15 cellular contexts compared by ENCODE assay signal in genomic region chr13:83211301-83211700, GRCh38.
DNase-seq lines count a peak whose midpoint lies in the region; ATAC-seq and TF ChIP-seq lines count a peak whose summit lies in the region.
"Had no signal": no experiment of that assay in that cellular context is flagged by ENCODE, and none has a peak within 500 bp of the region (broad histone marks: within the 10 kb centered on the region; RNA-seq: fewer than 3 reads in every experiment).

No MANE protein-coding gene starts in this region.

- H3K4me1 ChIP-seq in SK-N-SH (ENCODE audit: control insufficient read depth in 1 of 2, insufficient read depth in 2 of 2, low read depth in 1 of 2, low read length in 1 of 2): peaks cover 0 to 7% of the 10 kb centered on the region in 2 experiments; a peak in 3 of 4 replicates
- H3K4me1 ChIP-seq in skeletal muscle satellite cell (ENCODE audit: control insufficient read depth, insufficient read depth, low read length): peaks cover 30% of the 10 kb centered on the region
- no peaks in the 10 kb centered on the region for H3K4me1 ChIP-seq in aorta (ENCODE audit: control insufficient read depth in 1 of 2, insufficient read depth in 2 of 2, low read length in 2 of 2)
- H3K4me1 ChIP-seq: BLaER1 treated with 17β-estradiol and CSF1 and Interleukin-3, amounts not matched to agents 10 nM and 100 nM had no signal

- H3K4me3 ChIP-seq in SK-N-SH (ENCODE audit: low read depth in 2 of 2, low read length in 1 of 2) (no peak overlapping the region), skeletal muscle satellite cell (ENCODE audit: low read length) (no peak overlapping the region), aorta (ENCODE audit: low read length in 2 of 2) (no peak overlapping the region)
- H3K4me3 ChIP-seq: BLaER1 treated with 17β-estradiol and CSF1 and Interleukin-3, amounts not matched to agents 10 nM and 100 nM had no signal

- H3K36me3 ChIP-seq in SK-N-SH (replicated peaks in 1 of 2; ENCODE audit: control insufficient read depth in 1 of 2, insufficient read depth in 2 of 2, low read length in 1 of 2) (no peaks in the 10 kb centered on the region), skeletal muscle satellite cell (ENCODE audit: insufficient read depth, low read length) (no peaks in the 10 kb centered on the region), aorta (ENCODE audit: control insufficient read depth in 1 of 2, insufficient read depth in 2 of 2, low read length in 1 of 2) (no peaks in the 10 kb centered on the region)
- H3K36me3 ChIP-seq: BLaER1 treated with 17β-estradiol and CSF1 and Interleukin-3, amounts not matched to agents 10 nM and 100 nM had no signal

- no peak overlapping the region for H2AFZ ChIP-seq in SK-N-SH (ENCODE audit: low read depth)

- TF ChIP-seq EP300 in SK-N-SH (IDR thresholded peaks at IDR 0.05; ENCODE audit: borderline replicate concordance in 1 of 2, low read depth in 1 of 2, low read length in 1 of 2): no peak

- H3K4me2 ChIP-seq in SK-N-SH (no peak overlapping the region), skeletal muscle satellite cell (ENCODE audit: low read length) (peak overlapping the region; percentile 34)
- H3K4me2 ChIP-seq: BLaER1 treated with 17β-estradiol and CSF1 and Interleukin-3, amounts not matched to agents 10 nM and 100 nM had no signal

- peaks cover 26% of the 10 kb centered on the region for H3F3A ChIP-seq in SK-N-SH (replicated peaks; ENCODE audit: insufficient read depth)

- no peaks in the 10 kb centered on the region for H3K9me2 ChIP-seq in SK-N-SH

- TF ChIP-seq RAD21 in SK-N-SH (IDR thresholded peaks at IDR 0.05; ENCODE audit: low read length): no peak

- H3K27me3 ChIP-seq in SK-N-SH (ENCODE audit: insufficient read depth) (no peaks in the 10 kb centered on the region), skeletal muscle satellite cell (ENCODE audit: control insufficient read depth, insufficient read depth, low read length) (no peaks in the 10 kb centered on the region), aorta (ENCODE audit: control insufficient read depth in 1 of 2, insufficient read depth in 2 of 2, low read length in 1 of 2) (no peaks in the 10 kb centered on the region)
- H3K27me3 ChIP-seq: BLaER1 treated with 17β-estradiol and CSF1 and Interleukin-3, amounts not matched to agents 10 nM and 100 nM had no signal

- intact Hi-C loops in aorta (cut with DNase I): loop anchor here in 1 of 2 donors (10.0 kb wide), 1 partner anchor 136 kb away; no protein-coding TSS in a partner anchor

- DNase-seq in SK-N-SH (no peak), astrocyte of the hippocampus (ENCODE audit: low read depth, low spot score) (peak; percentile 17), fibroblast of peridontal ligament (ENCODE audit: extremely low read depth) (peak; percentile 67), nucleus accumbens (lab: John Stamatoyannopoulos, UW) (no peak), NCI-H2196 (lab: John Stamatoyannopoulos, UW; ENCODE audit: unreplicated experiment) (no peak), aorta (no peak)
- DNase-seq: KBM-7, NCI-H1436 treated with DMSO at 0.1 percent for 48 hours, NCI-H2029 treated with DMSO at 0.1 percent for 48 hours, NCI-H510A treated with DMSO at 0.1 percent for 48 hours had no signal

- POLR2A ChIA-PET in SK-N-SH (lab: Yijun Ruan, JAX): no interaction called here

- no peaks in the 10 kb centered on the region for H3K79me2 ChIP-seq in SK-N-SH (ENCODE audit: insufficient read depth)

- H3K9me3 ChIP-seq in SK-N-SH (peaks cover 6% of the 10 kb centered on the region; the same call in 1 of the 2 replicates), skeletal muscle satellite cell (replicated peaks; ENCODE audit: low read length) (peaks cover 10% of the 10 kb centered on the region), aorta (ENCODE audit: control insufficient read depth, low read length) (peaks cover 1% of the 10 kb centered on the region)

- CTCF ChIA-PET in SK-N-SH (lab: Yijun Ruan, JAX): no interaction called here

- no peak overlapping the region for H3K9ac ChIP-seq in SK-N-SH
- peak overlapping the region; percentile 54 for H3K9ac ChIP-seq in skeletal muscle satellite cell (ENCODE audit: low read depth, low read length)
- H3K9ac ChIP-seq: BLaER1 treated with 17β-estradiol and CSF1 and Interleukin-3, amounts not matched to agents 10 nM and 100 nM had no signal

- no peak for TF ChIP-seq CTCF in SK-N-SH (IDR thresholded peaks at IDR 0.05)

- ATAC-seq in SK-N-SH treated with all-trans-retinoic acid at 6 μM for 48 hours (peak; percentile 49; the same call in 2 of the 3 replicates), aorta (ENCODE audit: low FRiP score) (no peak)
- ATAC-seq: Panc1 had no signal

- no peak overlapping the region for H3K27ac ChIP-seq in SK-N-SH (ENCODE audit: low read depth in 2 of 2, low read length in 1 of 2)
- H3K27ac ChIP-seq in aorta (ENCODE audit: low read depth in 1 of 2, low read length in 2 of 2): no peak overlapping the region
- H3K27ac ChIP-seq: 22Rv1; BLaER1 treated with 17β-estradiol and CSF1 and Interleukin-3, amounts not matched to agents 10 nM and 100 nM had no signal

- no peaks in the 10 kb centered on the region for H4K20me1 ChIP-seq in SK-N-SH (ENCODE audit: insufficient read depth)
- H4K20me1 ChIP-seq: BLaER1 treated with 17β-estradiol and CSF1 and Interleukin-3, amounts not matched to agents 10 nM and 100 nM had no signal

- WGBS in SK-N-SH (ENCODE audit: low lambda C conversion rate): 15% methylated on average over 1 of the region's 1 CpG
- WGBS in aorta, 2 donors: 53 to 72% methylated on average over 1 of the region's 1 CpG

TF ChIP-seq in SK-N-SH treated with all-trans-retinoic acid at 6 μM for 48 hours, 23 proteins besides CTCF, POLR2A, EP300 and RAD21 (continues in another document):
- TF ChIP-seq CSRNP3 (CRISPR knock-in tag; IDR thresholded peaks at IDR 0.05): no peak

TF ChIP-seq in SK-N-SH, 30 proteins besides CTCF, POLR2A, EP300 and RAD21 (continues in another document):
- TF ChIP-seq ZBTB33 (IDR thresholded peaks at IDR 0.05; ENCODE audit: borderline replicate concordance, low read depth) (no peak), TCF12 (IDR thresholded peaks at IDR 0.05) (no peak), NFIC (IDR thresholded peaks at IDR 0.05; ENCODE audit: borderline replicate concordance) (no peak), RFX5 (IDR thresholded peaks at IDR 0.05; ENCODE audit: low read length) (no peak), FOXM1 (IDR thresholded peaks at IDR 0.05; ENCODE audit: low read depth) (no peak), GATA2 (CRISPR knock-in tag; IDR thresholded peaks at IDR 0.05) (no peak), FOXJ3 (CRISPR knock-in tag; IDR thresholded peaks at IDR 0.05) (no peak), RXRA (IDR thresholded peaks at IDR 0.05; ENCODE audit: borderline replicate concordance, low read depth) (no peak), ELF1 (IDR thresholded peaks at IDR 0.05) (no peak), POLR2AphosphoS5 (IDR thresholded peaks at IDR 0.05; ENCODE audit: low read depth, low read length) (no peak), IRF3 (IDR thresholded peaks at IDR 0.05; ENCODE audit: low read depth, low read length) (no peak), YY1 (IDR thresholded peaks at IDR 0.05; ENCODE audit: low read depth) (no peak), CHD2 (IDR thresholded peaks at IDR 0.05; ENCODE audit: low read length, partially characterized antibody) (no peak), RCOR1 (IDR thresholded peaks at IDR 0.05; ENCODE audit: low read length) (no peak)

Comparison
In these comparisons a context has a peak if more than half of its experiments do, and no peak if none do; other contexts are left out.
1. DNase-seq: peak in astrocyte of the hippocampus (single experiment) and fibroblast of peridontal ligament (single experiment); none in SK-N-SH (single experiment), nucleus accumbens (0 of 56), NCI-H2196 (single experiment) and aorta (0 of 2).